8 cellular contexts compared by ENCODE assay signal in genomic region chr1:9835758-9836631, GRCh38. TPM values are rescaled to one million over a fixed set of nuclear protein-coding genes. Genes with fewer than 3 reads are reported as not detected.
DNase-seq lines count a peak whose midpoint lies in the region; ATAC-seq and TF ChIP-seq lines count a peak whose summit lies in the region.

No MANE protein-coding gene starts in this region.

- H3K36me3 Mint-ChIP-seq in osteocyte (ENCODE audit: unreplicated experiment): no peaks in the 10 kb centered on the region

- TF ChIP-seq CTCF in PC-3 (conservative IDR thresholded peaks at IDR 0.05; ENCODE audit: low read depth, low read length) (no peak), fibroblast of lung (conservative IDR thresholded peaks at IDR 0.05 in 1 of 2, IDR thresholded peaks at IDR 0.05 in 1 of 2; ENCODE audit: low read depth in 1 of 2, low read length in 2 of 2) (no peak), osteocyte (IDR thresholded peaks at IDR 0.05) (no peak)

- no peak overlapping the region for H3K4me3 Mint-ChIP-seq in osteocyte (ENCODE audit: unreplicated experiment)

- no peaks in the 10 kb centered on the region for H3F3A ChIP-seq in PC-3 (ENCODE audit: low read length, unreplicated experiment)

- no peaks in the 10 kb centered on the region for H3K36me3 ChIP-seq in PC-3 (ENCODE audit: low read depth, low read length)
- H3K36me3 ChIP-seq in fibroblast of lung (ENCODE audit: control insufficient read depth, insufficient read depth, low read length): no peaks in the 10 kb centered on the region

- DNase-seq in DMS79 treated with DMSO at 0.1 percent for 48 hours (lab: John Stamatoyannopoulos, UW): peak; percentile 83
- DNase-seq in PC-3: peak; percentile 91
- peak; percentile 33 to 51 for DNase-seq in fibroblast of lung (ENCODE audit: low read depth in 2 of 2)
- DNase-seq in osteocyte (ENCODE audit: extremely low spot score, unreplicated experiment): no peak
- DNase-seq in activated effector memory CD4-positive, alpha-beta T cell treated with Interleukin-2 at 50 U/mL for 16 hours: no peak
- no peak for DNase-seq in stimulated activated naive CD4-positive, alpha-beta T cell (lab: John Stamatoyannopoulos, UW)
- no peak for DNase-seq in NCI-H187 treated with DMSO at 0.1 percent for 48 hours (lab: John Stamatoyannopoulos, UW)

- H3K4me1 ChIP-seq in PC-3 (ENCODE audit: insufficient read depth, low read length) (peaks cover 30% of the 10 kb centered on the region), fibroblast of lung (ENCODE audit: control insufficient read depth, extremely low read depth, insufficient read depth, low read length) (peaks cover 2% of the 10 kb centered on the region)

- POLR2A ChIA-PET in PC-3 (lab: Charles Lee; ENCODE audit: unreplicated experiment): interaction anchor here (1.0 kb wide), 1 partner anchor 10 kb away, joined by 3 read pairs; no protein-coding TSS in a partner anchor

- H3K27ac Mint-ChIP-seq in osteocyte (ENCODE audit: unreplicated experiment): peak overlapping the region; percentile 31

- H3K9me3 ChIP-seq in PC-3 (ENCODE audit: low read length) (no peaks in the 10 kb centered on the region), fibroblast of lung (ENCODE audit: control insufficient read depth, insufficient read depth, low read depth, low read length) (no peaks in the 10 kb centered on the region)

- H4K20me1 ChIP-seq in PC-3 (ENCODE audit: low read length) (no peaks in the 10 kb centered on the region), fibroblast of lung (ENCODE audit: control insufficient read depth, extremely low read depth, insufficient read depth, low read length) (no peaks in the 10 kb centered on the region)

- H2AFZ ChIP-seq in PC-3 (ENCODE audit: low read length) (peak overlapping the region; percentile 46), fibroblast of lung (ENCODE audit: low read length) (peak overlapping the region; percentile 71)

- H3K27ac ChIP-seq in PC-3 (ENCODE audit: low read length) (peak overlapping the region; percentile 89), fibroblast of lung (ENCODE audit: insufficient read depth, low read length) (no peak overlapping the region)

- H3K4me1 Mint-ChIP-seq in osteocyte (ENCODE audit: unreplicated experiment): peaks cover 14% of the 10 kb centered on the region

- peak overlapping the region; percentile 68 for H3K4me2 ChIP-seq in PC-3 (ENCODE audit: low read length)
- H3K4me2 ChIP-seq in fibroblast of lung (ENCODE audit: extremely low read depth, insufficient read depth, low read length): peak overlapping the region; percentile 35

- ATAC-seq in PC-3 (peak; percentile 79), GM18868 (IDR thresholded peaks at IDR 0.05; ENCODE audit: unreplicated experiment) (no peak)

- no peak overlapping the region; the same call in 1 of the 2 replicates for H3K4me3 ChIP-seq in PC-3 (ENCODE audit: low read length)
- H3K4me3 ChIP-seq in fibroblast of lung (replicated peaks in 1 of 4; ENCODE audit: control extremely low read depth in 1 of 4, insufficient read depth in 1 of 4, low read depth in 3 of 4, low read length in 4 of 4): no peak overlapping the region

- H3K79me2 ChIP-seq in PC-3 (ENCODE audit: low read length): no peaks in the 10 kb centered on the region
- H3K79me2 ChIP-seq in fibroblast of lung (ENCODE audit: control insufficient read depth, insufficient read depth, low read length): no peaks in the 10 kb centered on the region

- H3K9me2 ChIP-seq in PC-3 (replicated peaks; ENCODE audit: low read length): no peaks in the 10 kb centered on the region

- H3K27me3 ChIP-seq in PC-3 (ENCODE audit: low read length) (no peaks in the 10 kb centered on the region), fibroblast of lung (ENCODE audit: control insufficient read depth, insufficient read depth, low read length) (peaks cover under 1% of the 10 kb centered on the region)

- H3K9me3 Mint-ChIP-seq in osteocyte (ENCODE audit: unreplicated experiment): no peaks in the 10 kb centered on the region

- no TSS peak for BruUV-seq in PC-3 (replicated peaks; lab: Mats Ljungman, UMichigan)

- CTCF ChIA-PET in PC-3 (lab: Charles Lee): interaction anchor here (0.6 kb wide), 1 partner anchor 303 kb away, joined by 3 read pairs; no protein-coding TSS in a partner anchor

- intact Hi-C loops in PC-3 (cut with micrococcal nuclease): loop anchor here (1.0 kb wide), 1 partner anchor 10 kb away; no protein-coding TSS in a partner anchor

- H3K27me3 Mint-ChIP-seq in osteocyte (ENCODE audit: unreplicated experiment): no peaks in the 10 kb centered on the region

- H3K9ac ChIP-seq in PC-3 (ENCODE audit: low read length): peak overlapping the region; percentile 48
- H3K9ac ChIP-seq in fibroblast of lung (ENCODE audit: insufficient read depth, low read length): no peak overlapping the region

RNA-seq across cellular contexts. Expression of gene CLSTN1, which starts 12.2 kb away (rescaled TPM):
- total RNA-seq in PC-3 (2014; rRNA removed): 98.3 and 117 TPM in 2 replicates
- 78.6 and 115 TPM in 2 replicates for total RNA-seq in fibroblast of lung
- 57.4 and 65.3 TPM in 2 replicates for polyA plus RNA-seq in fibroblast of lung
- 108 and 116 TPM in 2 replicates for polyA plus RNA-seq in fibroblast of lung (2012)
- 173 and 203 TPM in 2 replicates for polyA minus RNA-seq in fibroblast of lung (ENCODE audit: low replicate concordance)
- total RNA-seq in osteocyte: 179 and 187 TPM in 2 replicates

Comparison
In these comparisons a context has a peak if more than half of its experiments do, and no peak if none do; other contexts are left out.
1. DNase-seq: peak in DMS79 treated with DMSO at 0.1 percent for 48 hours (single experiment), PC-3 (single experiment) and fibroblast of lung (2 of 2); none in osteocyte (single experiment), activated effector memory CD4-positive, alpha-beta T cell treated with Interleukin-2 at 50 U/mL for 16 hours (single experiment), stimulated activated naive CD4-positive, alpha-beta T cell (0 of 6) and NCI-H187 treated with DMSO at 0.1 percent for 48 hours (single experiment).